Comparison of ENCODE assay signal across 1 cellular context in the genomic region with DNA sequence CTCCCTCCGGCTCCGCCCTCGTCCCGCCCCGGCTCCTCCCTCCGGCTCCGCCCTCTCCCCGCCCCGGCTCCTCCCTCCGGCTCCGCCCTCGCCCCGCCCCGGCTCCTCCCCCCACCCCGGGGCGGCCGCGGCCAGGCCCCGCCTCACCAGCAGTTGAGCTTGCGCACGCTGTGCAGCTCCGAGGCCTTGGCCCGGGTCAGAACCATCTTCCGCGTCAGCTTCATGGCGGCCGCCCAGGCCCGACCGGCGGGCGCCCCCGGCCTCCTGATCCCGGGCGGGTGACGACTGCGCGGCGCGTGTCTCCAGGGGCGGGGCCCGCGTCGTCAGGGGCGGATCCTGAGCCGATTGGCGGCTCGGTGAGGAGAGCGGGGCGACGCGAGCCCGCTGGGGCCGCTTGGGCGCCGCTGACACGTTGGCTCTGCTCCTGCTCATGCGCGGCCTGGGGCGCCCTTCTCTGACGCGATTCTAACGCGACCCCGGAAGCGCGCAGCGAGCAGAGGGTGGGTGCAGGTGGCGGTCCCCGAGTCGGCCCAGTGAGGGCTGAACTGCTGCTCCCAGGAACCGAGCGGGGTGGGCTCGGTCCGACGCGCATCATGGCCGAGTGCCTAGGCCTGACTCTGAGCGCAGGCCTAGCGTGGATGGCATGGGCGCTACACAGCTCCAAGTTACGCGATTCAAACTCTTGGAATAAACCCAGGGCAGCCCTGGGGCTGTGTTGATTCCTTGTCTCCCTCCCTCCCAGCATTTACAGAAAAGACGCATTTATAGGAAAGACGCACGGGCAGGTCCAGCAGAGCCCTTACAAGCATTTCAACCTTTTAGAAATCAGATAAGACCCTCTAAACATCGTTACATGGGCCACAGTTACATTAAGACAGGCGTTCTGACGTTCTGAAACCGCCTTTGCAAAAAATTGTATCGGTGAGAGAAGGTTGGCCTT.
TF ChIP-seq lines count a peak whose summit lies in the region.

Gene CFAP410 (minus strand): TSS at position 420 of the 940 bp plus-strand sequence. CDS start 196 bp downstream, at position 224.

TF ChIP-seq in K562, 482 proteins besides CTCF, POLR2A, EP300 and RAD21 (continued from another document and continues in another):
- TF ChIP-seq TSHZ1 (CRISPR knock-in tag; IDR thresholded peaks at IDR 0.05) = no peak
- no peak for TF ChIP-seq HNRNPH1 (optimal IDR thresholded peaks at IDR 0.05; ENCODE audit: low read depth, low read length)
- peak; percentile 78 for TF ChIP-seq POU5F1 (IDR thresholded peaks at IDR 0.05; ENCODE audit: borderline replicate concordance, low read depth, low read length, partially characterized antibody)
- peak; percentile 94 for TF ChIP-seq ETV5 (CRISPR knock-in tag; IDR thresholded peaks at IDR 0.05; ENCODE audit: low read depth)
- peak; percentile 84 for TF ChIP-seq NFRKB (IDR thresholded peaks at IDR 0.05; ENCODE audit: low read depth)
- 0 out of 2 replicates have a peak, but pooled peaks have one; percentile 30 for TF ChIP-seq ZNF79 (CRISPR knock-in tag; IDR thresholded peaks at IDR 0.05; ENCODE audit: low read depth)
- no peak for TF ChIP-seq BCL6 (CRISPR knock-in tag; IDR thresholded peaks at IDR 0.05)
- TF ChIP-seq, protein P1, sequence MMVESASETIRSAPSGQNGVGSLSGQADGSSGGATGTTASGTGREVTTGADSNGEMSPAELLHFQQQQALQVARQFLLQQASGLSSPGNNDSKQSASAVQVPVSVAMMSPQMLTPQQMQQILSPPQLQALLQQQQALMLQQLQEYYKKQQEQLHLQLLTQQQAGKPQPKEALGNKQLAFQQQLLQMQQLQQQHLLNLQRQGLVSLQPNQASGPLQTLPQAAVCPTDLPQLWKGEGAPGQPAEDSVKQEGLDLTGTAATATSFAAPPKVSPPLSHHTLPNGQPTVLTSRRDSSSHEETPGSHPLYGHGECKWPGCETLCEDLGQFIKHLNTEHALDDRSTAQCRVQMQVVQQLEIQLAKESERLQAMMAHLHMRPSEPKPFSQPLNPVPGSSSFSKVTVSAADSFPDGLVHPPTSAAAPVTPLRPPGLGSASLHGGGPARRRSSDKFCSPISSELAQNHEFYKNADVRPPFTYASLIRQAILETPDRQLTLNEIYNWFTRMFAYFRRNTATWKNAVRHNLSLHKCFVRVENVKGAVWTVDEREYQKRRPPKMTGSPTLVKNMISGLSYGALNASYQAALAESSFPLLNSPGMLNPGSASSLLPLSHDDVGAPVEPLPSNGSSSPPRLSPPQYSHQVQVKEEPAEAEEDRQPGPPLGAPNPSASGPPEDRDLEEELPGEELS (CRISPR knock-in tag; IDR thresholded peaks at IDR 0.05; ENCODE audit: borderline replicate concordance) = no peak
- TF ChIP-seq, protein P2, sequence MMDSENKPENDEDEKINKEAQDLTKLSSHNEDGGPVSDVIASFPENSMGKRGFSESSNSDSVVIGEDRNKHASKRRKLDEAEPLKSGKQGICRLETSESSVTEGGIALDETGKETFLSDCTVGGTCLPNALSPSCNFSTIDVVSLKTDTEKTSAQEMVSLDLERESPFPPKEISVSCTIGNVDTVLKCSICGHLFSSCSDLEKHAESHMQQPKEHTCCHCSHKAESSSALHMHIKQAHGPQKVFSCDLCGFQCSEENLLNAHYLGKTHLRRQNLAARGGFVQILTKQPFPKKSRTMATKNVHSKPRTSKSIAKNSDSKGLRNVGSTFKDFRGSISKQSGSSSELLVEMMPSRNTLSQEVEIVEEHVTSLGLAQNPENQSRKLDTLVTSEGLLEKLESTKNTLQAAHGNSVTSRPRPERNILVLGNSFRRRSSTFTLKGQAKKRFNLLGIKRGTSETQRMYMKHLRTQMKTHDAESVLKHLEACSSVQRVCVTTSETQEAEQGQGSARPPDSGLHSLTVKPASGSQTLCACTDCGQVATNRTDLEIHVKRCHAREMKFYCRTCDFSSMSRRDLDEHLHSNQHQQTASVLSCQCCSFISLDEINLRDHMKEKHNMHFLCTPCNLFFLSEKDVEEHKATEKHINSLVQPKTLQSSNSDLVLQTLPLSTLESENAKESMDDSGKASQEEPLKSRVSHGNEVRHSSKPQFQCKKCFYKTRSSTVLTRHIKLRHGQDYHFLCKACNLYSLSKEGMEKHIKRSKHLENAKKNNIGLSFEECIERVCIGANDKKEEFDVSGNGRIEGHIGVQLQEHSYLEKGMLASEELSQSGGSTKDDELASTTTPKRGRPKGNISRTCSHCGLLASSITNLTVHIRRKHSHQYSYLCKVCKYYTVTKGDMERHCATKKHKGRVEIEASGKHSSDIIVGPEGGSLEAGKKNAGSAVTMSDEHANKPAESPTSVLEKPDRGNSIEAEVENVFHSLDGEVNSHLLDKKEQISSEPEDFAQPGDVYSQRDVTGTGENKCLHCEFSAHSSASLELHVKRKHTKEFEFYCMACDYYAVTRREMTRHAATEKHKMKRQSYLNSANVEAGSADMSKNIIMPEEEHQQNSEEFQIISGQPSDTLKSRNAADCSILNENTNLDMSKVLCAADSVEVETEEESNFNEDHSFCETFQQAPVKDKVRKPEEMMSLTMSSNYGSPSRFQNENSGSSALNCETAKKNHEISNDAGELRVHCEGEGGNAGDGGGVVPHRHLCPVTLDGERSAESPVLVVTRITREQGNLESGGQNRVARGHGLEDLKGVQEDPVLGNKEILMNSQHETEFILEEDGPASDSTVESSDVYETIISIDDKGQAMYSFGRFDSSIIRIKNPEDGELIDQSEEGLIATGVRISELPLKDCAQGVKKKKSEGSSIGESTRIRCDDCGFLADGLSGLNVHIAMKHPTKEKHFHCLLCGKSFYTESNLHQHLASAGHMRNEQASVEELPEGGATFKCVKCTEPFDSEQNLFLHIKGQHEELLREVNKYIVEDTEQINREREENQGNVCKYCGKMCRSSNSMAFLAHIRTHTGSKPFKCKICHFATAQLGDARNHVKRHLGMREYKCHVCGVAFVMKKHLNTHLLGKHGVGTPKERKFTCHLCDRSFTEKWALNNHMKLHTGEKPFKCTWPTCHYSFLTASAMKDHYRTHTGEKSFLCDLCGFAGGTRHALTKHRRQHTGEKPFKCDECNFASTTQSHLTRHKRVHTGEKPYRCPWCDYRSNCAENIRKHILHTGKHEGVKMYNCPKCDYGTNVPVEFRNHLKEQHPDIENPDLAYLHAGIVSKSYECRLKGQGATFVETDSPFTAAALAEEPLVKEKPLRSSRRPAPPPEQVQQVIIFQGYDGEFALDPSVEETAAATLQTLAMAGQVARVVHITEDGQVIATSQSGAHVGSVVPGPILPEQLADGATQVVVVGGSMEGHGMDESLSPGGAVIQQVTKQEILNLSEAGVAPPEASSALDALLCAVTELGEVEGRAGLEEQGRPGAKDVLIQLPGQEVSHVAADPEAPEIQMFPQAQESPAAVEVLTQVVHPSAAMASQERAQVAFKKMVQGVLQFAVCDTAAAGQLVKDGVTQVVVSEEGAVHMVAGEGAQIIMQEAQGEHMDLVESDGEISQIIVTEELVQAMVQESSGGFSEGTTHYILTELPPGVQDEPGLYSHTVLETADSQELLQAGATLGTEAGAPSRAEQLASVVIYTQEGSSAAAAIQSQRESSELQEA (IDR thresholded peaks at IDR 0.05; ENCODE audit: low read depth) = no peak
- no peak for TF ChIP-seq SOX6 (IDR thresholded peaks at IDR 0.05)
- TF ChIP-seq LEF1 (IDR thresholded peaks at IDR 0.05) = peak; percentile 28; the same call in 1 of the 2 replicates
- no peak for TF ChIP-seq ZFP1 (CRISPR knock-in tag; IDR thresholded peaks at IDR 0.05)
- no peak for TF ChIP-seq FOXJ3 (CRISPR knock-in tag; IDR thresholded peaks at IDR 0.05)
- no peak for TF ChIP-seq SMARCA4 (IDR thresholded peaks at IDR 0.05)
- TF ChIP-seq TEAD4 (IDR thresholded peaks at IDR 0.05; ENCODE audit: low read length) = no peak
- TF ChIP-seq TEAD4 (CRISPR knock-in tag; IDR thresholded peaks at IDR 0.05; ENCODE audit: borderline replicate concordance) = no peak
- TF ChIP-seq PBX2 (CRISPR knock-in tag; IDR thresholded peaks at IDR 0.05; ENCODE audit: low read depth) = no peak
- TF ChIP-seq PBX2 (tag; conservative IDR thresholded peaks at IDR 0.05; ENCODE audit: low read depth) = no peak
- no peak for TF ChIP-seq ESRRB (CRISPR knock-in tag; IDR thresholded peaks at IDR 0.05; ENCODE audit: borderline replicate concordance)
- no peak for TF ChIP-seq BMI1 (IDR thresholded peaks at IDR 0.05; ENCODE audit: low read length)
- TF ChIP-seq CHD1 (IDR thresholded peaks at IDR 0.05; ENCODE audit: low read length) = peak; percentile 95
- no peak for TF ChIP-seq ZNF431 (CRISPR knock-in tag; IDR thresholded peaks at IDR 0.05)
- no peak for TF ChIP-seq KAT2B (IDR thresholded peaks at IDR 0.05; ENCODE audit: low read depth, low read length)
- no peak for TF ChIP-seq RBM34 (IDR thresholded peaks at IDR 0.05; ENCODE audit: borderline replicate concordance, insufficient read depth, low read length)
- no peak for TF ChIP-seq CBX5 (IDR thresholded peaks at IDR 0.05; ENCODE audit: borderline replicate concordance, low read depth)
- peak; percentile 68 for TF ChIP-seq RBM22 (IDR thresholded peaks at IDR 0.05; ENCODE audit: low read depth, low read length, poor library complexity, severe bottlenecking)
- TF ChIP-seq, protein P3, sequence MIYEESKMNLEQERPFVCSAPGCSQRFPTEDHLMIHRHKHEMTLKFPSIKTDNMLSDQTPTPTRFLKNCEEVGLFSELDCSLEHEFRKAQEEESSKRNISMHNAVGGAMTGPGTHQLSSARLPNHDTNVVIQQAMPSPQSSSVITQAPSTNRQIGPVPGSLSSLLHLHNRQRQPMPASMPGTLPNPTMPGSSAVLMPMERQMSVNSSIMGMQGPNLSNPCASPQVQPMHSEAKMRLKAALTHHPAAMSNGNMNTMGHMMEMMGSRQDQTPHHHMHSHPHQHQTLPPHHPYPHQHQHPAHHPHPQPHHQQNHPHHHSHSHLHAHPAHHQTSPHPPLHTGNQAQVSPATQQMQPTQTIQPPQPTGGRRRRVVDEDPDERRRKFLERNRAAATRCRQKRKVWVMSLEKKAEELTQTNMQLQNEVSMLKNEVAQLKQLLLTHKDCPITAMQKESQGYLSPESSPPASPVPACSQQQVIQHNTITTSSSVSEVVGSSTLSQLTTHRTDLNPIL (CRISPR knock-in tag; IDR thresholded peaks at IDR 0.05) = no peak
- TF ChIP-seq, protein P4, sequence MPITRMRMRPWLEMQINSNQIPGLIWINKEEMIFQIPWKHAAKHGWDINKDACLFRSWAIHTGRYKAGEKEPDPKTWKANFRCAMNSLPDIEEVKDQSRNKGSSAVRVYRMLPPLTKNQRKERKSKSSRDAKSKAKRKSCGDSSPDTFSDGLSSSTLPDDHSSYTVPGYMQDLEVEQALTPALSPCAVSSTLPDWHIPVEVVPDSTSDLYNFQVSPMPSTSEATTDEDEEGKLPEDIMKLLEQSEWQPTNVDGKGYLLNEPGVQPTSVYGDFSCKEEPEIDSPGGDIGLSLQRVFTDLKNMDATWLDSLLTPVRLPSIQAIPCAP (CRISPR knock-in tag; IDR thresholded peaks at IDR 0.05; ENCODE audit: borderline replicate concordance) = peak; percentile 26; the same call in 1 of the 2 replicates
- TF ChIP-seq FOXK1 (CRISPR knock-in tag; IDR thresholded peaks at IDR 0.05; ENCODE audit: borderline replicate concordance) = peak; percentile 61; the same call in 1 of the 2 replicates
- peak; percentile 79 for TF ChIP-seq RFX1 (IDR thresholded peaks at IDR 0.05)
- no peak; the same call in 1 of the 2 replicates for TF ChIP-seq JUNB (CRISPR knock-in tag; conservative IDR thresholded peaks at IDR 0.05)
